ENCODE assay signal across 12 cellular contexts in genomic region chr1:23904748-23905357, GRCh38.
DNase-seq lines count a peak whose midpoint lies in the region; ATAC-seq and TF ChIP-seq lines count a peak whose summit lies in the region.
"Had no signal": no experiment of that assay in that cellular context is flagged by ENCODE, and none has a peak within 500 bp of the region (broad histone marks: within the 10 kb centered on the region; RNA-seq: fewer than 3 reads in every experiment).

No MANE protein-coding gene starts in this region.

- H3K27ac ChIP-seq in RWPE2 (ENCODE audit: poor library complexity, severe bottlenecking): no peak overlapping the region
- H3K27ac ChIP-seq: brain microvascular endothelial cell had no signal

- H3K27me3 ChIP-seq in RWPE2 (ENCODE audit: insufficient read depth, poor library complexity, severe bottlenecking): peaks cover 10% of the 10 kb centered on the region

- H3K27ac Mint-ChIP-seq in nephron: no peak overlapping the region

- H3K4me1 Mint-ChIP-seq in nephron: peaks cover 5% of the 10 kb centered on the region

- peaks cover 74% of the 10 kb centered on the region for H3K27me3 Mint-ChIP-seq in nephron (ENCODE audit: low read depth)

- peak; percentile 39 for ATAC-seq in HG02763 (IDR thresholded peaks at IDR 0.05; ENCODE audit: unreplicated experiment)
- peak; percentile 86 for ATAC-seq in RWPE2 (ENCODE audit: low read depth)
- ATAC-seq in HG03039 (IDR thresholded peaks at IDR 0.05; ENCODE audit: unreplicated experiment): no peak

- no peaks in the 10 kb centered on the region for H3K9me3 Mint-ChIP-seq in nephron

- peak overlapping the region; percentile 1 to 57 (median 42) for H3K4me3 Mint-ChIP-seq in nephron

- H3K4me1 ChIP-seq in RWPE2 (ENCODE audit: insufficient read depth, poor library complexity, severe bottlenecking): peaks cover 18% of the 10 kb centered on the region

- H3K9me3 ChIP-seq in RWPE2 (ENCODE audit: severe bottlenecking): no peaks in the 10 kb centered on the region

- TF ChIP-seq CTCF in RWPE2 (IDR thresholded peaks at IDR 0.05; ENCODE audit: poor library complexity, severe bottlenecking) (no peak), nephron (IDR thresholded peaks at IDR 0.05; ENCODE audit: unreplicated experiment in 3 of 3) (no peak)

- H3K4me3 ChIP-seq in RWPE2 (ENCODE audit: severe bottlenecking): no peak overlapping the region

- no peaks in the 10 kb centered on the region for H3K36me3 Mint-ChIP-seq in nephron (ENCODE audit: low read depth)

- peak; percentile 61 for DNase-seq in NK-92 treated with Interleukin-12 subunit alpha and Interleukin-12 subunit beta, amount 100 ng/mL, for 24 hours (lab: John Stamatoyannopoulos, UW)
- DNase-seq in NK-92 (lab: John Stamatoyannopoulos, UW; ENCODE audit: unreplicated experiment): no peak
- DNase-seq in RWPE2 (ENCODE audit: low spot score): no peak
- DNase-seq in retina: no peak
- no peak for DNase-seq in NCI-H146 (lab: John Stamatoyannopoulos, UW)
- DNase-seq: 8988T, brain microvascular endothelial cell, NCI-H2029, T-helper 9 cell had no signal

- no peaks in the 10 kb centered on the region for H3K36me3 ChIP-seq in RWPE2 (ENCODE audit: low read depth)
- H3K36me3 ChIP-seq: brain microvascular endothelial cell had no signal
